In genomic region chr15:62306851-62307504, GRCh38 we compare ENCODE assay signal across 8 cellular contexts.
DNase-seq lines count a peak whose midpoint lies in the region; ATAC-seq and TF ChIP-seq lines count a peak whose summit lies in the region.

No MANE protein-coding gene starts in this region.

- no peaks in the 10 kb centered on the region for H3K9me3 ChIP-seq in T-helper 17 cell (ENCODE audit: control insufficient read depth, low read length, poor library complexity, severe bottlenecking)
- H3K9me3 ChIP-seq in osteoblast (ENCODE audit: low read depth, low read length): no peaks in the 10 kb centered on the region

- peak; percentile 16 for DNase-seq in AG04449 (ENCODE audit: low read depth, low spot score)
- peak; percentile 41 for DNase-seq in GM10266 (ENCODE audit: extremely low spot score)
- peak; percentile 30 to 43 for DNase-seq in NCI-H1930 (lab: John Stamatoyannopoulos, UW)
- DNase-seq in T-helper 17 cell: no peak
- peak; percentile 66 for DNase-seq in fibroblast of the conjunctiva (ENCODE audit: low read depth)
- DNase-seq in osteoblast (ENCODE audit: insufficient read length, low spot score, missing footprints): peak; percentile 79
- no peak for DNase-seq in posterior vena cava (ENCODE audit: low spot score)

- H3K36me3 Mint-ChIP-seq in T-helper 17 cell (ENCODE audit: low read depth): no peaks in the 10 kb centered on the region

- H3K27ac ChIP-seq in osteoblast (ENCODE audit: low read depth, low read length): no peak overlapping the region

- H4K20me1 ChIP-seq in osteoblast (ENCODE audit: insufficient read depth, low read length): no peaks in the 10 kb centered on the region

- H3K4me1 Mint-ChIP-seq in T-helper 17 cell: peaks cover 7% of the 10 kb centered on the region

- intact Hi-C loops in posterior vena cava (cut with DNase I): no loop called here

- peak overlapping the region; percentile 64 for H2AFZ ChIP-seq in osteoblast (ENCODE audit: low read length)

- POLR2A ChIA-PET in AG04449 (lab: Yijun Ruan, JAX): no interaction called here

- peak; percentile 40 for TF ChIP-seq CTCF in AG04449 (IDR thresholded peaks at IDR 0.05; ENCODE audit: insufficient read depth, low read length, missing control alignments)
- TF ChIP-seq CTCF in GM10266 (IDR thresholded peaks at IDR 0.05; ENCODE audit: control insufficient read depth, insufficient read depth, low read depth, missing control alignments): peak; percentile 49
- TF ChIP-seq CTCF in osteoblast (IDR thresholded peaks at IDR 0.05; ENCODE audit: extremely low read depth, low read depth, low read length): peak; percentile 72

- no peaks in the 10 kb centered on the region for H3K79me2 ChIP-seq in osteoblast (ENCODE audit: insufficient read depth, low read length)

- no peaks in the 10 kb centered on the region for H3K36me3 ChIP-seq in osteoblast (ENCODE audit: insufficient read depth, low read length)

- peaks cover 4% of the 10 kb centered on the region for H3K27me3 ChIP-seq in osteoblast (ENCODE audit: insufficient read depth, low read length)

- peak overlapping the region; percentile 12 for H3K4me2 ChIP-seq in osteoblast (ENCODE audit: insufficient read depth, low read length)

- ATAC-seq in T-helper 17 cell (no peak), GM19463 (IDR thresholded peaks at IDR 0.05; ENCODE audit: unreplicated experiment) (no peak)

- H3K4me1 ChIP-seq in osteoblast (ENCODE audit: insufficient read depth, low read length): peaks cover 9% of the 10 kb centered on the region

- H3K4me3 ChIP-seq in AG04449 (ENCODE audit: low read depth, low read length) (no peak overlapping the region), osteoblast (ENCODE audit: insufficient read depth, low read length) (no peak overlapping the region)

- H3K27me3 Mint-ChIP-seq in T-helper 17 cell: peaks cover 55% of the 10 kb centered on the region

- CTCF ChIA-PET in AG04449 (lab: Yijun Ruan, JAX): interaction anchor here (0.7 to 2.8 kb wide), 39 partner anchors 9 to 787 kb away, joined by 3 to 30 read pairs (median 4); partner anchors contain the start of gene C2CD4A

- peak overlapping the region; percentile 79 for H3K27ac Mint-ChIP-seq in T-helper 17 cell

- peak overlapping the region; percentile 80 for H3K4me3 Mint-ChIP-seq in T-helper 17 cell

Comparison
In these comparisons a context has a peak if more than half of its experiments do, and no peak if none do; other contexts are left out.
1. DNase-seq: peak in AG04449 (single experiment), GM10266 (single experiment), NCI-H1930 (2 of 2), fibroblast of the conjunctiva (single experiment) and osteoblast (single experiment); none in T-helper 17 cell (0 of 3) and posterior vena cava (single experiment).
2. Peak in every context shown above with its lines, with median percentiles within 50 percentile points of each other: CTCF ChIP-seq.